Comparison of ENCODE assay signal across 16 cellular contexts in the genomic region with DNA sequence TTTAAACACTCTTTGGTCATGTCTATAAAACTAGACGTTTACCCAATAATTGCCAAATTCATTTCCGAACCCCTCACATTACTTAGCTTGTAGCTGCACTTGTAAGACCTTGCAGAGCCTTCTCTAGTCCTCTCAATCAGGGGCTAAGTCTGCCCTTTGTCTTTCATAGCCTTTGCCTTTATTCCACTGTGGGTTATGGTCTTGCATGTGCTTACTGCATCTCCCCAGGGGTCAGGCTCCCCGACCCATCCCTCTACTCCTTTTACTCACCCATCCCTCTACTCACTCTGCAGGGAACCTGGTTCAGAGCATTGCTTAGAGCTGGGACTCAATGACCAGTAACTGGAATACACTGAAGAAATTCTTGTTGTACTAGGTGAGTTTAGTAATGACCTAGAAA.
DNase-seq lines count a peak whose midpoint lies in the region; ATAC-seq, FAIRE-seq and TF ChIP-seq lines count a peak whose summit lies in the region.
"Had no signal": no experiment of that assay in that cellular context is flagged by ENCODE, and none has a peak within 500 bp of the region (broad histone marks: within the 10 kb centered on the region; RNA-seq: fewer than 3 reads in every experiment).

No MANE protein-coding gene starts in this region.

- peaks cover 21% of the 10 kb centered on the region for H3K9me3 Mint-ChIP-seq in Caco-2 (ENCODE audit: unreplicated experiment)

- H3K27me3 Mint-ChIP-seq in Caco-2 (ENCODE audit: insufficient read depth, unreplicated experiment), result peaks cover 12% of the 10 kb centered on the region

- WGBS in H1 (ENCODE audit: extremely low coverage in 1 of 2, insufficient coverage in 1 of 2, insufficient read length in 1 of 2, insufficient replicate concordance in 2 of 2, low coverage in 1 of 2, low lambda C conversion rate in 2 of 2, missing lambda C conversion rate in 1 of 2), 2 experiments, result 71% methylated on average over 3 of the region's 3 CpGs; no CpG with 5 or more reads in 1 of the 2 experiments

- TF ChIP-seq EP300 in H1 (IDR thresholded peaks at IDR 0.05; ENCODE audit: borderline replicate concordance in 1 of 2, low read depth in 2 of 2, low read length in 2 of 2), result no peak

- no peak overlapping the region for H3K27ac Mint-ChIP-seq in Caco-2 (ENCODE audit: unreplicated experiment)
- H3K27ac Mint-ChIP-seq: CD4-positive, alpha-beta memory T cell; HFFc6 had no signal

- TF ChIP-seq RAD21 in H1 (IDR thresholded peaks at IDR 0.05 in 1 of 2, conservative IDR thresholded peaks at IDR 0.05 in 1 of 2; ENCODE audit: low read depth in 2 of 2, low read length in 2 of 2), result no peak

- no peak overlapping the region for H4K8ac ChIP-seq in H1 (ENCODE audit: extremely low read depth, insufficient read depth, low read length)

- no peak overlapping the region for H3K18ac ChIP-seq in H1 (ENCODE audit: extremely low read depth, low read length)

- no peaks in the 10 kb centered on the region for H4K20me1 ChIP-seq in H1 (replicated peaks in 1 of 2; ENCODE audit: control insufficient read depth in 1 of 2, insufficient read depth in 2 of 2, low read length in 2 of 2)

- H3K4me1 ChIP-seq in H1 (replicated peaks in 1 of 4; ENCODE audit: control insufficient read depth in 3 of 4, insufficient read depth in 4 of 4, low read length in 3 of 4) (peaks cover 0 to 4% (median 0%) of the 10 kb centered on the region in 4 experiments; a peak in 1 of 7 replicates), Caco-2 (no peaks in the 10 kb centered on the region)
- H3K4me1 ChIP-seq: HAP-1 had no signal

- in situ Hi-C loops in KBM-7 (cut with MboI; ENCODE audit: low pct_unique_long_range_greater_than_20kb, low sequenced_read_pairs), result no loop called here

- no peak overlapping the region for H2BK12ac ChIP-seq in H1 (ENCODE audit: low read depth, low read length)

- no peak overlapping the region for H3K56ac ChIP-seq in H1 (replicated peaks; ENCODE audit: insufficient read length, low read depth, low read length)

- H3K27ac ChIP-seq in H1 (ENCODE audit: low read depth, low read length), result no peak overlapping the region

- no peak overlapping the region for H2AK5ac ChIP-seq in H1 (ENCODE audit: low read depth, low read length)

- no peaks in the 10 kb centered on the region for H3K36me3 Mint-ChIP-seq in Caco-2 (ENCODE audit: insufficient read depth, unreplicated experiment)
- H3K36me3 Mint-ChIP-seq: CD4-positive, alpha-beta memory T cell had no signal

- no peak for FAIRE-seq in H1 (lab: Jason Lieb, UNC)
- FAIRE-seq: GM12891, GM18507 had no signal

- no peaks in the 10 kb centered on the region for H3K23me2 ChIP-seq in H1 (ENCODE audit: low read depth, low read length)

- H3K36me3 ChIP-seq in H7 (replicated peaks; ENCODE audit: control insufficient read depth, insufficient read depth, low read length) (no peaks in the 10 kb centered on the region), H1 (ENCODE audit: control insufficient read depth in 2 of 4, insufficient read depth in 4 of 4, low read length in 3 of 4) (no peaks in the 10 kb centered on the region), Caco-2 (ENCODE audit: control insufficient read depth, insufficient read depth, low read length) (no peaks in the 10 kb centered on the region)
- H3K36me3 ChIP-seq: HAP-1 had no signal

- no peak overlapping the region for H2BK120ac ChIP-seq in H1 (replicated peaks; ENCODE audit: low read depth, low read length)

- TF ChIP-seq CTCF in H1 (IDR thresholded peaks at IDR 0.05; ENCODE audit: control extremely low read depth in 1 of 3, insufficient read depth in 1 of 3, low read depth in 1 of 3, low read length in 3 of 3), result no peak
- TF ChIP-seq CTCF in Caco-2 (IDR thresholded peaks at IDR 0.05; ENCODE audit: insufficient read depth in 1 of 2, low read depth in 1 of 2, low read length in 1 of 2, severe bottlenecking in 1 of 2, unreplicated experiment in 1 of 2), result no peak

- intact Hi-C loops in Caco-2 (cut with micrococcal nuclease; ENCODE audit: unreplicated experiment), result no loop called here

- BruUV-seq in Caco-2 (replicated peaks; lab: Mats Ljungman, UMichigan), result no TSS peak

- no peaks in the 10 kb centered on the region for H3K27me3 ChIP-seq in H7 (ENCODE audit: control insufficient read depth, insufficient read depth, low read length)
- no peaks in the 10 kb centered on the region for H3K27me3 ChIP-seq in H1 (replicated peaks in 1 of 4; ENCODE audit: control insufficient read depth in 3 of 4, extremely low read depth in 1 of 4, insufficient read depth in 3 of 4, low read length in 3 of 4)
- no peaks in the 10 kb centered on the region for H3K27me3 ChIP-seq in Caco-2 (replicated peaks; ENCODE audit: control insufficient read depth, insufficient read depth, low read length)

- TF ChIP-seq POLR2A in H1 (IDR thresholded peaks at IDR 0.05; ENCODE audit: control extremely low read depth in 1 of 2, low read depth in 2 of 2, low read length in 2 of 2), result no peak

- H3K79me2 ChIP-seq in H1 (ENCODE audit: control insufficient read depth in 1 of 2, insufficient read depth in 2 of 2, low read length in 2 of 2), result no peaks in the 10 kb centered on the region

- no peak overlapping the region for H3K4ac ChIP-seq in H1 (replicated peaks; ENCODE audit: insufficient read length, low read depth, low read length)

- no peak overlapping the region for H4K91ac ChIP-seq in H1 (replicated peaks; ENCODE audit: insufficient read length, low read length)

- no peak overlapping the region for H3K23ac ChIP-seq in H1 (ENCODE audit: insufficient read length)

- peak; percentile 48 for DNase-seq in H7
- DNase-seq in H1 (ENCODE audit: low read depth in 1 of 2, low spot score in 2 of 2), result no peak
- peak; percentile 25 for DNase-seq in iPS-NIHi7 (ENCODE audit: extremely low spot score)
- no peak for DNase-seq in KBM-7
- DNase-seq in Caco-2, result no peak
- DNase-seq: C1 segment of cervical spinal cord; CD4-positive, alpha-beta memory T cell; COR-L47; DMS79; EL; GF-D8; HFFc6 had no signal

- no peaks in the 10 kb centered on the region for H3K79me1 ChIP-seq in H1 (ENCODE audit: low read depth, low read length)

- ATAC-seq in HG03342 (IDR thresholded peaks at IDR 0.05; ENCODE audit: unreplicated experiment), result no peak

- peak overlapping the region; percentile 16 to 18; a peak in 1 of 4 replicates for H3K4me2 ChIP-seq in H1 (ENCODE audit: insufficient read depth in 1 of 2, low read depth in 2 of 2, low read length in 2 of 2)

- no peak overlapping the region for H2BK20ac ChIP-seq in H1 (ENCODE audit: low read length)

- POLR2A ChIA-PET in H1 (lab: Charles Lee; ENCODE audit: partially characterized antibody) (no interaction called here), Caco-2 (lab: Charles Lee) (no interaction called here)

- H3K9me3 ChIP-seq in H1 (ENCODE audit: insufficient read depth in 2 of 2, low read depth in 1 of 2, low read length in 1 of 2) (no peaks in the 10 kb centered on the region; a peak in 1 of 4 replicates), Caco-2 (no peaks in the 10 kb centered on the region)

- H2BK15ac ChIP-seq in H1 (ENCODE audit: low read length), result no peak overlapping the region

- no peak overlapping the region for H4K5ac ChIP-seq in H1 (ENCODE audit: insufficient read length, low read depth, low read length)

- H3K9ac ChIP-seq in H1 (replicated peaks in 1 of 4; ENCODE audit: extremely low read depth in 1 of 4, low read depth in 3 of 4, low read length in 3 of 4), result no peak overlapping the region

- no peak overlapping the region for H2AFZ ChIP-seq in H1 (ENCODE audit: low read length)

- H2BK5ac ChIP-seq in H1 (ENCODE audit: low read depth, low read length), result no peak overlapping the region

- CTCF ChIA-PET in H1 (lab: Charles Lee; ENCODE audit: partially characterized antibody), result interaction anchor here (1.1 to 1.5 kb wide), 2 partner anchors 18 to 236 kb away, joined by 3 read pairs; a partner anchor contains a TSS
- CTCF ChIA-PET in Caco-2 (lab: Charles Lee), result no interaction called here

- no peaks in the 10 kb centered on the region for H3K4me1 Mint-ChIP-seq in Caco-2 (ENCODE audit: low read depth, unreplicated experiment)
- H3K4me1 Mint-ChIP-seq: CD4-positive, alpha-beta memory T cell had no signal

- no peak overlapping the region for H3K4me3 Mint-ChIP-seq in Caco-2 (ENCODE audit: unreplicated experiment)
- H3K4me3 Mint-ChIP-seq: CD4-positive, alpha-beta memory T cell; HFFc6 had no signal

- H3K4me3 ChIP-seq in H7 (ENCODE audit: insufficient read depth, low read depth, low read length), result no peak overlapping the region
- H3K4me3 ChIP-seq in H1 (ENCODE audit: extremely low read depth in 1 of 4, insufficient read depth in 2 of 4, low read depth in 3 of 4, low read length in 4 of 4), result no peak overlapping the region
- no peak overlapping the region for H3K4me3 ChIP-seq in Caco-2 (ENCODE audit: low read depth, low read length)
- H3K4me3 ChIP-seq: HAP-1 had no signal

- no peak overlapping the region for H3K14ac ChIP-seq in H1 (ENCODE audit: insufficient read length)

TF ChIP-seq in H1, 55 proteins besides CTCF, POLR2A, EP300 and RAD21 (continues in another document):
- TF ChIP-seq SRF (IDR thresholded peaks at IDR 0.05; ENCODE audit: low read depth, low read length) (no peak), CEBPB (IDR thresholded peaks at IDR 0.05; ENCODE audit: low read depth, low read length) (no peak), KDM5A (IDR thresholded peaks at IDR 0.05; ENCODE audit: low read length) (no peak), KDM1A (IDR thresholded peaks at IDR 0.05; ENCODE audit: borderline replicate concordance, low read length) (no peak), MAFK (IDR thresholded peaks at IDR 0.05; ENCODE audit: low read depth, low read length) (no peak), TAF1 (IDR thresholded peaks at IDR 0.05; ENCODE audit: low read depth, low read length) (no peak), HDAC6 (IDR thresholded peaks at IDR 0.05; ENCODE audit: low read depth, low read length) (no peak), SAP30 (IDR thresholded peaks at IDR 0.05; ENCODE audit: insufficient read depth, insufficient replicate concordance, low read length) (no peak), HDAC2 (IDR thresholded peaks at IDR 0.05; ENCODE audit: borderline replicate concordance in 1 of 2, low read depth in 2 of 2, low read length in 2 of 2) (no peak)
- TF ChIP-seq, protein P1, sequence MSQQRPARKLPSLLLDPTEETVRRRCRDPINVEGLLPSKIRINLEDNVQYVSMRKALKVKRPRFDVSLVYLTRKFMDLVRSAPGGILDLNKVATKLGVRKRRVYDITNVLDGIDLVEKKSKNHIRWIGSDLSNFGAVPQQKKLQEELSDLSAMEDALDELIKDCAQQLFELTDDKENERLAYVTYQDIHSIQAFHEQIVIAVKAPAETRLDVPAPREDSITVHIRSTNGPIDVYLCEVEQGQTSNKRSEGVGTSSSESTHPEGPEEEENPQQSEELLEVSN (IDR thresholded peaks at IDR 0.05), result no peak

Comparison
In these comparisons a context has a peak if more than half of its experiments do, and no peak if none do; other contexts are left out.
1. DNase-seq: peak in H7 (single experiment) and iPS-NIHi7 (single experiment); none in H1 (0 of 2), KBM-7 (single experiment) and Caco-2 (0 of 2).